11 cellular contexts compared by ENCODE assay signal in the genomic region with DNA sequence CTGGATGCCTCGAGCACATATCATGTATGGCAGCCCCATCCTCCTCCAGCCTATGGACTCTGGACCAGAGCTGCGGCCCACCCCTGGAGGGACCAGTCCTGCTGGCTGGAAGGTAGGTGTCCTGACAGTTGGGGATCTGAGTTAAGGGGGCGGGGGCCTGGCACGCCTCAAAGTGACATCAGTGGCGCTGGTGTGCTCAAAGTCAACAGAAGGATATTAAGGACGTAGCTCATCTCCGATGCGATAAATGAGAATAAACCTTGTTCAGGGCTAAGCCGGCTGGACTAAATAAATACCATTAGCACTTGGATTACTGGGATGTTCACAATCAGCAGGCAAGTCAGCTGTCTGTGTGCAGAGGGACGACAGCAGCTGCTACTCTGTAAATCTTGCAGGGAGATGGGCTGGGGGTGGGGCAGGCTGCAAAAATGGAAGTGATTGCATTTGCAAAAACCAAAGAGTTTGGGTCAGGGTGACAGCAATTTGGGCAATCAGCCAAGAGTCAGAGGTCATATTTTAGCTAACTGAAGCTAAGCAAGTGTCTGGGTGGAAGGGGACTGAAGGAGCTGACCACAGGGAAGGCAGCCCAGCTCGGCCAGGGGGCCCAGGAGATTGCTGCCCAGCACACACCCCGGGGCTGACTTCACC.
DNase-seq lines count a peak whose midpoint lies in the region; ATAC-seq and TF ChIP-seq lines count a peak whose summit lies in the region.
"Had no signal": no experiment of that assay in that cellular context is flagged by ENCODE, and none has a peak within 500 bp of the region (broad histone marks: within the 10 kb centered on the region; RNA-seq: fewer than 3 reads in every experiment).

No MANE protein-coding gene starts in this region.

- intact Hi-C loops in CD14-positive monocyte (cut with micrococcal nuclease) = no loop called here
- intact Hi-C loops in naive thymus-derived CD4-positive, alpha-beta T cell (cut with micrococcal nuclease) = no loop called here

- ATAC-seq in HG02610 (IDR thresholded peaks at IDR 0.05; ENCODE audit: unreplicated experiment) = no peak
- ATAC-seq in naive thymus-derived CD4-positive, alpha-beta T cell = no peak
- ATAC-seq: A549 had no signal

- no peaks in the 10 kb centered on the region for H3K9me3 Mint-ChIP-seq in CD14-positive monocyte
- H3K9me3 Mint-ChIP-seq in naive thymus-derived CD4-positive, alpha-beta T cell = no peaks in the 10 kb centered on the region
- H3K9me3 Mint-ChIP-seq: memory B cell had no signal

- H3K36me3 ChIP-seq in naive thymus-derived CD4-positive, alpha-beta T cell (ENCODE audit: control insufficient read depth in 2 of 3, insufficient read depth in 3 of 3, low read length in 3 of 3) = no peaks in the 10 kb centered on the region

- H3K27me3 ChIP-seq in naive thymus-derived CD4-positive, alpha-beta T cell (ENCODE audit: control insufficient read depth in 2 of 2, insufficient read depth in 2 of 2, low read length in 2 of 2) = no peaks in the 10 kb centered on the region

- peaks cover 7 to 14% of the 10 kb centered on the region in 2 donors for H3K4me1 ChIP-seq in naive thymus-derived CD4-positive, alpha-beta T cell (ENCODE audit: control insufficient read depth in 2 of 2, insufficient read depth in 2 of 2, low read length in 2 of 2)
- H3K4me1 ChIP-seq: A549 had no signal

- CTCF ChIA-PET in naive thymus-derived CD4-positive, alpha-beta T cell (lab: Charles Lee) = interaction anchor here (0.6 kb wide), 1 partner anchor 813 kb away, joined by 3 read pairs; no protein-coding TSS in a partner anchor

- peaks cover 9 to 19% of the 10 kb centered on the region in 2 donors for H3K36me3 Mint-ChIP-seq in CD14-positive monocyte
- peaks cover 0 to 12% (median 0%) of the 10 kb centered on the region in 5 donors for H3K36me3 Mint-ChIP-seq in naive thymus-derived CD4-positive, alpha-beta T cell

- peak; percentile 50 for DNase-seq in activated effector memory CD4-positive, alpha-beta T cell treated with anti-CD3 and anti-CD28 coated beads, Interleukin-2, amount 50 U/mL, for 16 hours
- DNase-seq in activated effector memory CD4-positive, alpha-beta T cell treated with Interleukin-2 at 50 U/mL for 16 hours = no peak
- DNase-seq in medulla oblongata (ENCODE audit: extremely low spot score) = peak; percentile 72
- DNase-seq in ureter (ENCODE audit: low spot score) = peak; percentile 46
- no peak for DNase-seq in CD14-positive monocyte (ENCODE audit: low spot score)
- DNase-seq in naive thymus-derived CD4-positive, alpha-beta T cell = no peak
- DNase-seq: activated CD8-positive, alpha-beta memory T cell treated with anti-CD3 and anti-CD28 coated beads, Interleukin-2, amount 50 U/mL, for 48 hours had no signal

- H3K27me3 Mint-ChIP-seq in CD14-positive monocyte (ENCODE audit: low read depth in 3 of 3) = peaks cover 0 to 3% (median 0%) of the 10 kb centered on the region in 3 donors
- no peaks in the 10 kb centered on the region for H3K27me3 Mint-ChIP-seq in naive thymus-derived CD4-positive, alpha-beta T cell
- H3K27me3 Mint-ChIP-seq: memory B cell had no signal

- no peak for TF ChIP-seq CTCF in CD14-positive monocyte (IDR thresholded peaks at IDR 0.05)

- peak overlapping the region in 1 of 7 donors; percentile 48 for H3K27ac Mint-ChIP-seq in CD14-positive monocyte
- peak overlapping the region in 1 of 9 donors; percentile 32 for H3K27ac Mint-ChIP-seq in naive thymus-derived CD4-positive, alpha-beta T cell
- H3K27ac Mint-ChIP-seq: memory B cell had no signal

- H3K27ac ChIP-seq in angular gyrus (ENCODE audit: low read depth, low read length) = peak overlapping the region; percentile 95
- no peak overlapping the region for H3K27ac ChIP-seq in naive thymus-derived CD4-positive, alpha-beta T cell (ENCODE audit: low read depth, low read length)
- H3K27ac ChIP-seq: A549 had no signal

- H3K4me3 ChIP-seq in naive thymus-derived CD4-positive, alpha-beta T cell (ENCODE audit: low read length) = no peak overlapping the region
- H3K4me3 ChIP-seq: A549 had no signal

- POLR2A ChIA-PET in naive thymus-derived CD4-positive, alpha-beta T cell (lab: Charles Lee) = no interaction called here

- H3K4me1 Mint-ChIP-seq in CD14-positive monocyte = peaks cover 33% of the 10 kb centered on the region
- H3K4me1 Mint-ChIP-seq in naive thymus-derived CD4-positive, alpha-beta T cell = peaks cover 13 to 23% (median 14%) of the 10 kb centered on the region in 7 donors

- no peak overlapping the region for H3K4me3 Mint-ChIP-seq in CD14-positive monocyte
- H3K4me3 Mint-ChIP-seq in naive thymus-derived CD4-positive, alpha-beta T cell = no peak overlapping the region
- H3K4me3 Mint-ChIP-seq: memory B cell had no signal

- no peaks in the 10 kb centered on the region for H3K9me3 ChIP-seq in naive thymus-derived CD4-positive, alpha-beta T cell (ENCODE audit: control insufficient read depth in 2 of 3, low read length in 3 of 3)
- H3K9me3 ChIP-seq: A549 had no signal

Comparison
In these comparisons a context has a peak if more than half of its experiments do, and no peak if none do; other contexts are left out.
1. DNase-seq: peak in activated effector memory CD4-positive, alpha-beta T cell treated with anti-CD3 and anti-CD28 coated beads, Interleukin-2, amount 50 U/mL, for 16 hours (single experiment), medulla oblongata (single experiment) and ureter (single experiment); none in activated effector memory CD4-positive, alpha-beta T cell treated with Interleukin-2 at 50 U/mL for 16 hours (single experiment), CD14-positive monocyte (single experiment) and naive thymus-derived CD4-positive, alpha-beta T cell (0 of 9).